In the genomic region with DNA sequence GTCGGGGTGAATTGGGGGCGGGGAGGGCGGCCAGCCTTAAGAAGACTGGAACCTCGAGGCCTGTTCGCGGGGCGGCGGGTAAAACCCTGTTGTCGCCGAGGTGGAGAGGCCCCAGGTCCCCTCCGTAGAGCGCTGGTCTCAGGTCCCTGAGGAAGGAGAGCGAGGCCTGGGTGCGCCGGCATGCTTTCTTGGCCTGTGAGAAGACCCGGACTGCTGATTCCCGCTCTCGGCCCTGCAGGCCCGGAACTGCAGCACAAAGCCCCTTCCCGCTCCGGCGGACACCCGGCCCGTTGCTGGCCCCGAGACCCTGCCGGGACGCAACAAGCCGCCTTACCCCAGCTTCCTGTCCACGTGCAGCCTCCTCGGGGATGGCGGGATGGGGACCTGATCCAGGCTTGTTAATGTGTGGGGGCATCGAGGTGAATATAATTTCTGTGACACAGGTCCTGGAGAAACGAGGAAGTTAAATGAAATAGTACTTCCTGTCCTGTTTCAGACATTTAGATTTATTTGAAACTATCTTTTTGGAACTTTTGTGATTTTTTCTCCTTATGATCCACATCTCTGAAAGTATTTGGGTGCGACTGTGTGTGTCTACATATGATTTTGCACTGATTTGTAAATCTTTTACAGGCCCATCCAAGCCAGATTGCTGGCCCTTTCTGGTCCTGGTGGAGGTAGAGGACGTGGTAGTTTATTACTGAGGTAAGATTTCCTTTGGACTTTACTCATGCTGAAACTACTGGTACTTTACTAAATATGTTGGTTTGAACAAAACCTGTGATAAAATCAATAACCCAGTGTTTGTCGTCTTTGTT, we compare ENCODE assay signal across 1 cellular context.
TF ChIP-seq lines count a peak whose summit lies in the region.

No MANE protein-coding gene starts in this region.

TF ChIP-seq in HepG2, 621 proteins besides CTCF, POLR2A, EP300 and RAD21 (continued from another document and continues in another):
- TF ChIP-seq, protein P1, sequence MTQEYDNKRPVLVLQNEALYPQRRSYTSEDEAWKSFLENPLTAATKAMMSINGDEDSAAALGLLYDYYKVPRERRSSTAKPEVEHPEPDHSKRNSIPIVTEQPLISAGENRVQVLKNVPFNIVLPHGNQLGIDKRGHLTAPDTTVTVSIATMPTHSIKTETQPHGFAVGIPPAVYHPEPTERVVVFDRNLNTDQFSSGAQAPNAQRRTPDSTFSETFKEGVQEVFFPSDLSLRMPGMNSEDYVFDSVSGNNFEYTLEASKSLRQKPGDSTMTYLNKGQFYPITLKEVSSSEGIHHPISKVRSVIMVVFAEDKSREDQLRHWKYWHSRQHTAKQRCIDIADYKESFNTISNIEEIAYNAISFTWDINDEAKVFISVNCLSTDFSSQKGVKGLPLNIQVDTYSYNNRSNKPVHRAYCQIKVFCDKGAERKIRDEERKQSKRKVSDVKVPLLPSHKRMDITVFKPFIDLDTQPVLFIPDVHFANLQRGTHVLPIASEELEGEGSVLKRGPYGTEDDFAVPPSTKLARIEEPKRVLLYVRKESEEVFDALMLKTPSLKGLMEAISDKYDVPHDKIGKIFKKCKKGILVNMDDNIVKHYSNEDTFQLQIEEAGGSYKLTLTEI (CRISPR knock-in tag; conservative IDR thresholded peaks at IDR 0.05): no peak
- TF ChIP-seq, protein P2, sequence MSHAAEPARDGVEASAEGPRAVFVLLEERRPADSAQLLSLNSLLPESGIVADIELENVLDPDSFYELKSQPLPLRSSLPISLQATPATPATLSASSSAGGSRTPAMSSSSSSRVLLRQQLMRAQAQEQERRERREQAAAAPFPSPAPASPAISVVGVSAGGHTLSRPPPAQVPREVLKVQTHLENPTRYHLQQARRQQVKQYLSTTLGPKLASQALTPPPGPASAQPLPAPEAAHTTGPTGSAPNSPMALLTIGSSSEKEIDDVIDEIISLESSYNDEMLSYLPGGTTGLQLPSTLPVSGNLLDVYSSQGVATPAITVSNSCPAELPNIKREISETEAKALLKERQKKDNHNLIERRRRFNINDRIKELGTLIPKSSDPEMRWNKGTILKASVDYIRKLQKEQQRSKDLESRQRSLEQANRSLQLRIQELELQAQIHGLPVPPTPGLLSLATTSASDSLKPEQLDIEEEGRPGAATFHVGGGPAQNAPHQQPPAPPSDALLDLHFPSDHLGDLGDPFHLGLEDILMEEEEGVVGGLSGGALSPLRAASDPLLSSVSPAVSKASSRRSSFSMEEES (CRISPR knock-in tag; IDR thresholded peaks at IDR 0.05): no peak
- peak; percentile 18; the same call in 1 of the 2 replicates for TF ChIP-seq ZNF510 (CRISPR knock-in tag; IDR thresholded peaks at IDR 0.05; ENCODE audit: low read depth)
- TF ChIP-seq HNRNPLL (IDR thresholded peaks at IDR 0.05; ENCODE audit: low read depth, low read length, poor library complexity, severe bottlenecking): no peak
- TF ChIP-seq ZFAT (CRISPR knock-in tag; conservative IDR thresholded peaks at IDR 0.05): peak; percentile 88
- TF ChIP-seq ZNF564 (CRISPR knock-in tag; IDR thresholded peaks at IDR 0.05): no peak
- peak; percentile 93; the same call in 1 of the 2 replicates for TF ChIP-seq ZNF33A (CRISPR knock-in tag; IDR thresholded peaks at IDR 0.05; ENCODE audit: borderline replicate concordance)
- no peak for TF ChIP-seq SOX6 (IDR thresholded peaks at IDR 0.05)
- TF ChIP-seq SOX6 (CRISPR knock-in tag; IDR thresholded peaks at IDR 0.05): peak; percentile 23; the same call in 1 of the 2 replicates
- TF ChIP-seq, protein P3, sequence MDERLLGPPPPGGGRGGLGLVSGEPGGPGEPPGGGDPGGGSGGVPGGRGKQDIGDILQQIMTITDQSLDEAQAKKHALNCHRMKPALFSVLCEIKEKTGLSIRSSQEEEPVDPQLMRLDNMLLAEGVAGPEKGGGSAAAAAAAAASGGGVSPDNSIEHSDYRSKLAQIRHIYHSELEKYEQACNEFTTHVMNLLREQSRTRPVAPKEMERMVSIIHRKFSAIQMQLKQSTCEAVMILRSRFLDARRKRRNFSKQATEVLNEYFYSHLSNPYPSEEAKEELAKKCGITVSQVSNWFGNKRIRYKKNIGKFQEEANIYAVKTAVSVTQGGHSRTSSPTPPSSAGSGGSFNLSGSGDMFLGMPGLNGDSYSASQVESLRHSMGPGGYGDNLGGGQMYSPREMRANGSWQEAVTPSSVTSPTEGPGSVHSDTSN (CRISPR knock-in tag; IDR thresholded peaks at IDR 0.05): no peak
- no peak; the same call in none of the 2 replicates for TF ChIP-seq ZNF776 (CRISPR knock-in tag; IDR thresholded peaks at IDR 0.05)
- TF ChIP-seq GPN1 (CRISPR knock-in tag; IDR thresholded peaks at IDR 0.05; ENCODE audit: borderline replicate concordance): peak; percentile 78; the same call in 1 of the 2 replicates
- TF ChIP-seq ZNF12 (CRISPR knock-in tag; IDR thresholded peaks at IDR 0.05): 0 out of 2 replicates have a peak, but pooled peaks have one; percentile 40
- TF ChIP-seq, protein P4, sequence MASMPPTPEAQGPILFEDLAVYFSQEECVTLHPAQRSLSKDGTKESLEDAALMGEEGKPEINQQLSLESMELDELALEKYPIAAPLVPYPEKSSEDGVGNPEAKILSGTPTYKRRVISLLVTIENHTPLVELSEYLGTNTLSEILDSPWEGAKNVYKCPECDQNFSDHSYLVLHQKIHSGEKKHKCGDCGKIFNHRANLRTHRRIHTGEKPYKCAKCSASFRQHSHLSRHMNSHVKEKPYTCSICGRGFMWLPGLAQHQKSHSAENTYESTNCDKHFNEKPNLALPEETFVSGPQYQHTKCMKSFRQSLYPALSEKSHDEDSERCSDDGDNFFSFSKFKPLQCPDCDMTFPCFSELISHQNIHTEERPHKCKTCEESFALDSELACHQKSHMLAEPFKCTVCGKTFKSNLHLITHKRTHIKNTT (CRISPR knock-in tag; IDR thresholded peaks at IDR 0.05): 0 out of 2 replicates have a peak, but pooled peaks have one; percentile 47
- TF ChIP-seq CBFB (CRISPR knock-in tag; IDR thresholded peaks at IDR 0.05): peak; percentile 31; the same call in 1 of the 2 replicates
- TF ChIP-seq, protein P5, sequence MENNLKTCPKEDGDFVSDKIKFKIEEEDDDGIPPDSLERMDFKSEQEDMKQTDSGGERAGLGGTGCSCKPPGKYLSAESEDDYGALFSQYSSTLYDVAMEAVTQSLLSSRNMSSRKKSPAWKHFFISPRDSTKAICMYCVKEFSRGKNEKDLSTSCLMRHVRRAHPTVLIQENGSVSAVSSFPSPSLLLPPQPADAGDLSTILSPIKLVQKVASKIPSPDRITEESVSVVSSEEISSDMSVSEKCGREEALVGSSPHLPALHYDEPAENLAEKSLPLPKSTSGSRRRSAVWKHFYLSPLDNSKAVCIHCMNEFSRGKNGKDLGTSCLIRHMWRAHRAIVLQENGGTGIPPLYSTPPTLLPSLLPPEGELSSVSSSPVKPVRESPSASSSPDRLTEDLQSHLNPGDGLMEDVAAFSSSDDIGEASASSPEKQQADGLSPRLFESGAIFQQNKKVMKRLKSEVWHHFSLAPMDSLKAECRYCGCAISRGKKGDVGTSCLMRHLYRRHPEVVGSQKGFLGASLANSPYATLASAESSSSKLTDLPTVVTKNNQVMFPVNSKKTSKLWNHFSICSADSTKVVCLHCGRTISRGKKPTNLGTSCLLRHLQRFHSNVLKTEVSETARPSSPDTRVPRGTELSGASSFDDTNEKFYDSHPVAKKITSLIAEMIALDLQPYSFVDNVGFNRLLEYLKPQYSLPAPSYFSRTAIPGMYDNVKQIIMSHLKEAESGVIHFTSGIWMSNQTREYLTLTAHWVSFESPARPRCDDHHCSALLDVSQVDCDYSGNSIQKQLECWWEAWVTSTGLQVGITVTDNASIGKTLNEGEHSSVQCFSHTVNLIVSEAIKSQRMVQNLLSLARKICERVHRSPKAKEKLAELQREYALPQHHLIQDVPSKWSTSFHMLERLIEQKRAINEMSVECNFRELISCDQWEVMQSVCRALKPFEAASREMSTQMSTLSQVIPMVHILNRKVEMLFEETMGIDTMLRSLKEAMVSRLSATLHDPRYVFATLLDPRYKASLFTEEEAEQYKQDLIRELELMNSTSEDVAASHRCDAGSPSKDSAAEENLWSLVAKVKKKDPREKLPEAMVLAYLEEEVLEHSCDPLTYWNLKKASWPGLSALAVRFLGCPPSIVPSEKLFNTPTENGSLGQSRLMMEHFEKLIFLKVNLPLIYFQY (CRISPR knock-in tag; IDR thresholded peaks at IDR 0.05; ENCODE audit: borderline replicate concordance): no peak
- 0 out of 2 replicates have a peak, but pooled peaks have one; percentile 75 for TF ChIP-seq ZSCAN12 (CRISPR knock-in tag; IDR thresholded peaks at IDR 0.05)
- TF ChIP-seq ESRRA (CRISPR knock-in tag; IDR thresholded peaks at IDR 0.05; ENCODE audit: low read depth): 0 out of 2 replicates have a peak, but pooled peaks have one; percentile 2
- TF ChIP-seq, protein P6, sequence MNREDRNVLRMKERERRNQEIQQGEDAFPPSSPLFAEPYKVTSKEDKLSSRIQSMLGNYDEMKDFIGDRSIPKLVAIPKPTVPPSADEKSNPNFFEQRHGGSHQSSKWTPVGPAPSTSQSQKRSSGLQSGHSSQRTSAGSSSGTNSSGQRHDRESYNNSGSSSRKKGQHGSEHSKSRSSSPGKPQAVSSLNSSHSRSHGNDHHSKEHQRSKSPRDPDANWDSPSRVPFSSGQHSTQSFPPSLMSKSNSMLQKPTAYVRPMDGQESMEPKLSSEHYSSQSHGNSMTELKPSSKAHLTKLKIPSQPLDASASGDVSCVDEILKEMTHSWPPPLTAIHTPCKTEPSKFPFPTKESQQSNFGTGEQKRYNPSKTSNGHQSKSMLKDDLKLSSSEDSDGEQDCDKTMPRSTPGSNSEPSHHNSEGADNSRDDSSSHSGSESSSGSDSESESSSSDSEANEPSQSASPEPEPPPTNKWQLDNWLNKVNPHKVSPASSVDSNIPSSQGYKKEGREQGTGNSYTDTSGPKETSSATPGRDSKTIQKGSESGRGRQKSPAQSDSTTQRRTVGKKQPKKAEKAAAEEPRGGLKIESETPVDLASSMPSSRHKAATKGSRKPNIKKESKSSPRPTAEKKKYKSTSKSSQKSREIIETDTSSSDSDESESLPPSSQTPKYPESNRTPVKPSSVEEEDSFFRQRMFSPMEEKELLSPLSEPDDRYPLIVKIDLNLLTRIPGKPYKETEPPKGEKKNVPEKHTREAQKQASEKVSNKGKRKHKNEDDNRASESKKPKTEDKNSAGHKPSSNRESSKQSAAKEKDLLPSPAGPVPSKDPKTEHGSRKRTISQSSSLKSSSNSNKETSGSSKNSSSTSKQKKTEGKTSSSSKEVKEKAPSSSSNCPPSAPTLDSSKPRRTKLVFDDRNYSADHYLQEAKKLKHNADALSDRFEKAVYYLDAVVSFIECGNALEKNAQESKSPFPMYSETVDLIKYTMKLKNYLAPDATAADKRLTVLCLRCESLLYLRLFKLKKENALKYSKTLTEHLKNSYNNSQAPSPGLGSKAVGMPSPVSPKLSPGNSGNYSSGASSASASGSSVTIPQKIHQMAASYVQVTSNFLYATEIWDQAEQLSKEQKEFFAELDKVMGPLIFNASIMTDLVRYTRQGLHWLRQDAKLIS (CRISPR knock-in tag; IDR thresholded peaks at IDR 0.05): peak; percentile 35
- TF ChIP-seq, protein P7, sequence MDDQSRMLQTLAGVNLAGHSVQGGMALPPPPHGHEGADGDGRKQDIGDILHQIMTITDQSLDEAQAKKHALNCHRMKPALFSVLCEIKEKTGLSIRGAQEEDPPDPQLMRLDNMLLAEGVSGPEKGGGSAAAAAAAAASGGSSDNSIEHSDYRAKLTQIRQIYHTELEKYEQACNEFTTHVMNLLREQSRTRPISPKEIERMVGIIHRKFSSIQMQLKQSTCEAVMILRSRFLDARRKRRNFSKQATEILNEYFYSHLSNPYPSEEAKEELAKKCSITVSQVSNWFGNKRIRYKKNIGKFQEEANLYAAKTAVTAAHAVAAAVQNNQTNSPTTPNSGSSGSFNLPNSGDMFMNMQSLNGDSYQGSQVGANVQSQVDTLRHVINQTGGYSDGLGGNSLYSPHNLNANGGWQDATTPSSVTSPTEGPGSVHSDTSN (CRISPR knock-in tag; IDR thresholded peaks at IDR 0.05; ENCODE audit: borderline replicate concordance): peak; percentile 40
- peak; percentile 55 for TF ChIP-seq ZNF350 (CRISPR knock-in tag; IDR thresholded peaks at IDR 0.05; ENCODE audit: borderline replicate concordance, low read depth)
- TF ChIP-seq REXO4 (CRISPR knock-in tag; IDR thresholded peaks at IDR 0.05; ENCODE audit: borderline replicate concordance): 0 out of 2 replicates have a peak, but pooled peaks have one; percentile 17
- TF ChIP-seq, protein P8, sequence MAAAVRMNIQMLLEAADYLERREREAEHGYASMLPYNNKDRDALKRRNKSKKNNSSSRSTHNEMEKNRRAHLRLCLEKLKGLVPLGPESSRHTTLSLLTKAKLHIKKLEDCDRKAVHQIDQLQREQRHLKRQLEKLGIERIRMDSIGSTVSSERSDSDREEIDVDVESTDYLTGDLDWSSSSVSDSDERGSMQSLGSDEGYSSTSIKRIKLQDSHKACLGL (CRISPR knock-in tag; IDR thresholded peaks at IDR 0.05): peak; percentile 94
- TF ChIP-seq WIZ (CRISPR knock-in tag; IDR thresholded peaks at IDR 0.05): peak; percentile 66
- 0 out of 2 replicates have a peak, but pooled peaks have one; percentile 10 for TF ChIP-seq DPF2 (CRISPR knock-in tag; IDR thresholded peaks at IDR 0.05; ENCODE audit: borderline replicate concordance, low read depth)
- no peak for TF ChIP-seq ZNF260 (CRISPR knock-in tag; IDR thresholded peaks at IDR 0.05; ENCODE audit: borderline replicate concordance, low read depth)
- TF ChIP-seq MAFG (CRISPR knock-in tag; IDR thresholded peaks at IDR 0.05): no peak
- TF ChIP-seq ZNF552 (CRISPR knock-in tag; IDR thresholded peaks at IDR 0.05; ENCODE audit: borderline replicate concordance): peak; percentile 91; the same call in 1 of the 2 replicates
- TF ChIP-seq ZSCAN25 (CRISPR knock-in tag; IDR thresholded peaks at IDR 0.05): peak; percentile 58
- TF ChIP-seq ZNF446 (CRISPR knock-in tag; IDR thresholded peaks at IDR 0.05): peak; percentile 100
- TF ChIP-seq AHR (CRISPR knock-in tag; IDR thresholded peaks at IDR 0.05): 0 out of 2 replicates have a peak, but pooled peaks have one; percentile 65
- TF ChIP-seq, protein P9, sequence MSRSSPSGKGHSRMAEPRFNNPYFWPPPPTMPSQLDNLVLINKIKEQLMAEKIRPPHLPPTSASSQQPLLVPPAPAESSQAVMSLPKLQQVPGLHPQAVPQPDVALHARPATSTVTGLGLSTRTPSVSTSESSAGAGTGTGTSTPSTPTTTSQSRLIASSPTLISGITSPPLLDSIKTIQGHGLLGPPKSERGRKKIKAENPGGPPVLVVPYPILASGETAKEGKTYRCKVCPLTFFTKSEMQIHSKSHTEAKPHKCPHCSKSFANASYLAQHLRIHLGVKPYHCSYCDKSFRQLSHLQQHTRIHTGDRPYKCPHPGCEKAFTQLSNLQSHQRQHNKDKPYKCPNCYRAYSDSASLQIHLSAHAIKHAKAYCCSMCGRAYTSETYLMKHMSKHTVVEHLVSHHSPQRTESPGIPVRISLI (CRISPR knock-in tag; IDR thresholded peaks at IDR 0.05; ENCODE audit: borderline replicate concordance): no peak
- TF ChIP-seq SMARCE1 (IDR thresholded peaks at IDR 0.05; ENCODE audit: borderline replicate concordance): no peak
